In the genomic region with DNA sequence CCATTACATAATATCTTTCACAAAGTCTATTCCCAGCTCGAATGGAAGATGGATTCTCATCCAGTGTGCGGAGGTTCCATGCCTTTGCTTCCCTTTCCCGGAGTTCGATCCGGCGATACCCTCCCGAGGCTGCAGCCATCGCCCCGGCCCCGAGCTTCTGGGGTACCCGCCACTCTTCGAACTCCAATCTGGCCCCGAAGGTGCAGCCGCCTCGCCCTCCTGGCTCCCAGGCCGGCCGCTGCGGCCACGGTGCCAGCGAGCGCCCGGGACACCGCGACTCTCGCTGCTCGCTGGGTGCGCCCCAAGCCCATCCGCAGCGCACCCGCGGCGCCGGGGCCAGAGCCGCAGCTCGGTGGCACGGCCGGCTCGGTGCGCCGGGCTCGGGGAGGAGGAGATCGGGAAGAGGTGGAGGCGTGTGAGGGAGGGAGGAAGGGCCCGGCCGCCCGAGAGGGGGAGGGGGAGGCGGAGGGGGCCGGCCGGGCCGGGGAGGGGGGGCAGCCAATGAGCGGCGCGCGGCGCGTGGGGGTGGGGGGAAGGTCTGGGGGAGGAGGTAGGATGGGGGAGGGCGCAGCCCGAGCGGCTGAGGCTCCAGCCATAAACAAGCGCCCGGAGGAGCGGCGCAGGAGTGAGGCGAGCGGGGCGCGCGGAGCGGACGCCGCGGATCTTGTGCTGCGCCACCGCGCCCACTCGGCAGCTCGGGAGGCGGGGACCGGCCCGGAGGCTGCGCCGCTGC, we compare ENCODE assay signal across 8 cellular contexts. TPM values are rescaled to one million over a fixed set of nuclear protein-coding genes. Genes with fewer than 3 reads are reported as not detected.
DNase-seq lines count a peak whose midpoint lies in the region; ATAC-seq, FAIRE-seq and TF ChIP-seq lines count a peak whose summit lies in the region.

A gene with protein sequence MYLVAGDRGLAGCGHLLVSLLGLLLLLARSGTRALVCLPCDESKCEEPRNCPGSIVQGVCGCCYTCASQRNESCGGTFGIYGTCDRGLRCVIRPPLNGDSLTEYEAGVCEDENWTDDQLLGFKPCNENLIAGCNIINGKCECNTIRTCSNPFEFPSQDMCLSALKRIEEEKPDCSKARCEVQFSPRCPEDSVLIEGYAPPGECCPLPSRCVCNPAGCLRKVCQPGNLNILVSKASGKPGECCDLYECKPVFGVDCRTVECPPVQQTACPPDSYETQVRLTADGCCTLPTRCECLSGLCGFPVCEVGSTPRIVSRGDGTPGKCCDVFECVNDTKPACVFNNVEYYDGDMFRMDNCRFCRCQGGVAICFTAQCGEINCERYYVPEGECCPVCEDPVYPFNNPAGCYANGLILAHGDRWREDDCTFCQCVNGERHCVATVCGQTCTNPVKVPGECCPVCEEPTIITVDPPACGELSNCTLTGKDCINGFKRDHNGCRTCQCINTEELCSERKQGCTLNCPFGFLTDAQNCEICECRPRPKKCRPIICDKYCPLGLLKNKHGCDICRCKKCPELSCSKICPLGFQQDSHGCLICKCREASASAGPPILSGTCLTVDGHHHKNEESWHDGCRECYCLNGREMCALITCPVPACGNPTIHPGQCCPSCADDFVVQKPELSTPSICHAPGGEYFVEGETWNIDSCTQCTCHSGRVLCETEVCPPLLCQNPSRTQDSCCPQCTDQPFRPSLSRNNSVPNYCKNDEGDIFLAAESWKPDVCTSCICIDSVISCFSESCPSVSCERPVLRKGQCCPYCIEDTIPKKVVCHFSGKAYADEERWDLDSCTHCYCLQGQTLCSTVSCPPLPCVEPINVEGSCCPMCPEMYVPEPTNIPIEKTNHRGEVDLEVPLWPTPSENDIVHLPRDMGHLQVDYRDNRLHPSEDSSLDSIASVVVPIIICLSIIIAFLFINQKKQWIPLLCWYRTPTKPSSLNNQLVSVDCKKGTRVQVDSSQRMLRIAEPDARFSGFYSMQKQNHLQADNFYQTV (plus strand): TSS at position 622 of the 733 bp plus-strand sequence. CDS start 515 bp downstream, outside the sequence.

- peaks cover 0 to 6% of the 10 kb centered on the region in 2 donors for H3K36me3 Mint-ChIP-seq in CD4-positive, alpha-beta memory T cell
- no peaks in the 10 kb centered on the region for H3K36me3 Mint-ChIP-seq in astrocyte (ENCODE audit: low read depth, unreplicated experiment)
- H3K36me3 Mint-ChIP-seq in progenitor cell of endocrine pancreas (ENCODE audit: insufficient read depth) = no peaks in the 10 kb centered on the region

- H3K9ac ChIP-seq in astrocyte (ENCODE audit: low read length) = peak within 1 kb of the TSS; percentile 98

- H3K9me3 Mint-ChIP-seq in CD4-positive, alpha-beta memory T cell = peaks cover 0 to 2% (median 0%) of the 10 kb centered on the region in 8 donors
- H3K9me3 Mint-ChIP-seq in astrocyte (ENCODE audit: unreplicated experiment) (no peaks in the 10 kb centered on the region), progenitor cell of endocrine pancreas (ENCODE audit: low read depth) (no peaks in the 10 kb centered on the region)

- peak within 1 kb of the TSS; percentile 64 for H2AFZ ChIP-seq in astrocyte (ENCODE audit: low read depth, low read length)

- CTCF ChIA-PET in CD4-positive, alpha-beta memory T cell (lab: Charles Lee; ENCODE audit: partially characterized antibody) = interaction anchor here (1.1 to 1.2 kb wide), 3 partner anchors 9 to 115 kb away, joined by 3 to 4 read pairs (median 3); no protein-coding TSS in a partner anchor

- H3K4me3 Mint-ChIP-seq in CD4-positive, alpha-beta memory T cell = peak within 1 kb of the TSS; percentile 80 to 89 (median 85)
- H3K4me3 Mint-ChIP-seq in astrocyte (ENCODE audit: unreplicated experiment) = peak within 1 kb of the TSS; percentile 86
- peak within 1 kb of the TSS; percentile 88 for H3K4me3 Mint-ChIP-seq in progenitor cell of endocrine pancreas (ENCODE audit: low read depth)

- intact Hi-C loops in CD4-positive, alpha-beta memory T cell (cut with micrococcal nuclease) = loop anchor here (5.0 to 10.0 kb wide), 2 partner anchors 417 to 471 kb away; no protein-coding TSS in a partner anchor
- intact Hi-C loops in T-helper 1 cell treated with Interleukin-12 subunit alpha and Interleukin-12 subunit beta and Interleukin-4 antibody, amounts not matched to agents 30 ng/mL and 1 ng/mL, for 36 hours (cut with micrococcal nuclease) = loop anchor here (5.0 kb wide), 2 partner anchors 107 to 473 kb away; no protein-coding TSS in a partner anchor

- H3K27me3 ChIP-seq in CD4-positive, alpha-beta memory T cell (ENCODE audit: insufficient read depth, low read length) = peaks cover 5% of the 10 kb centered on the region
- H3K27me3 ChIP-seq in astrocyte (ENCODE audit: insufficient read depth, low read length) (no peaks in the 10 kb centered on the region), right atrium auricular region (no peaks in the 10 kb centered on the region)

- peak; percentile 28 to 50 (median 38) for DNase-seq in CD4-positive, alpha-beta memory T cell
- DNase-seq in astrocyte (ENCODE audit: low read depth) (peak; percentile 83), right atrium auricular region (ENCODE audit: low spot score) (peak; percentile 82), progenitor cell of endocrine pancreas (ENCODE audit: low spot score, unreplicated experiment) (peak; percentile 75), cortex of kidney (lab: John Stamatoyannopoulos, UW) (no peak)

- H4K20me1 ChIP-seq in astrocyte (ENCODE audit: insufficient read depth, low read length) = peaks cover 40% of the 10 kb centered on the region

- H3K9me3 ChIP-seq in CD4-positive, alpha-beta memory T cell (ENCODE audit: control insufficient read depth in 1 of 2, low read length in 2 of 2) = no peaks in the 10 kb centered on the region
- H3K9me3 ChIP-seq in astrocyte (ENCODE audit: insufficient read depth, low read depth, low read length) (no peaks in the 10 kb centered on the region), right atrium auricular region (no peaks in the 10 kb centered on the region)

- H3K27ac ChIP-seq in CD4-positive, alpha-beta memory T cell (ENCODE audit: low read depth, low read length) = no peak within 1 kb of the TSS
- H3K27ac ChIP-seq in astrocyte (ENCODE audit: low read depth, low read length) (peak within 1 kb of the TSS; percentile 95), right atrium auricular region (peak within 1 kb of the TSS; percentile 83 to 89)

- H3K79me2 ChIP-seq in astrocyte (ENCODE audit: insufficient read depth, low read length) = peaks cover 59% of the 10 kb centered on the region

- peak within 1 kb of the TSS in 1 of 2 donors; percentile 36 for H3K4me3 ChIP-seq in CD4-positive, alpha-beta memory T cell (ENCODE audit: low read length in 2 of 2)
- H3K4me3 ChIP-seq in astrocyte (ENCODE audit: insufficient read depth, low read depth, low read length) = peak within 1 kb of the TSS; percentile 98
- peak within 1 kb of the TSS; percentile 62 to 69 for H3K4me3 ChIP-seq in right atrium auricular region

- H3K36me3 ChIP-seq in CD4-positive, alpha-beta memory T cell (ENCODE audit: insufficient read depth, low read length) = no peaks in the 10 kb centered on the region
- H3K36me3 ChIP-seq in astrocyte (ENCODE audit: insufficient read depth, low read length) (no peaks in the 10 kb centered on the region), right atrium auricular region (no peaks in the 10 kb centered on the region)

- TF ChIP-seq CTCF in astrocyte (IDR thresholded peaks at IDR 0.05; ENCODE audit: insufficient read depth, low read depth, low read length) = no peak
- TF ChIP-seq CTCF in right atrium auricular region (IDR thresholded peaks at IDR 0.05) = peak in 1 of 2 donors; percentile 10
- TF ChIP-seq CTCF in progenitor cell of endocrine pancreas (IDR thresholded peaks at IDR 0.05; ENCODE audit: unreplicated experiment) = no peak

- ATAC-seq in GM19455 (IDR thresholded peaks at IDR 0.05; ENCODE audit: unreplicated experiment) (peak; percentile 41), HG03565 (IDR thresholded peaks at IDR 0.05; ENCODE audit: unreplicated experiment) (peak; percentile 26)

- peak within 1 kb of the TSS in 3 of 7 donors; percentile 1 to 25 (median 20) for H3K27ac Mint-ChIP-seq in CD4-positive, alpha-beta memory T cell
- H3K27ac Mint-ChIP-seq in astrocyte (ENCODE audit: unreplicated experiment) (peak within 1 kb of the TSS; percentile 70), progenitor cell of endocrine pancreas (peak within 1 kb of the TSS; percentile 26)

- FAIRE-seq in astrocyte (lab: Jason Lieb, UNC) = no peak

- peaks cover 24 to 46% (median 33%) of the 10 kb centered on the region in 4 donors for H3K4me1 Mint-ChIP-seq in CD4-positive, alpha-beta memory T cell
- H3K4me1 Mint-ChIP-seq in astrocyte (ENCODE audit: low read depth, unreplicated experiment) (peaks cover 28% of the 10 kb centered on the region), progenitor cell of endocrine pancreas (ENCODE audit: low read depth) (peaks cover 31% of the 10 kb centered on the region)

- H3K4me1 ChIP-seq in CD4-positive, alpha-beta memory T cell (ENCODE audit: insufficient read depth, low read length) = peaks cover 28% of the 10 kb centered on the region
- H3K4me1 ChIP-seq in astrocyte (ENCODE audit: insufficient read depth, low read length) = peaks cover 29% of the 10 kb centered on the region
- peaks cover 0 to 34% of the 10 kb centered on the region in 2 donors for H3K4me1 ChIP-seq in right atrium auricular region

- H3K4me2 ChIP-seq in astrocyte (ENCODE audit: low read length) = peak within 1 kb of the TSS; percentile 97

- POLR2A ChIA-PET in CD4-positive, alpha-beta memory T cell (lab: Charles Lee; ENCODE audit: partially characterized antibody) = interaction anchor here (1.1 kb wide), 1 partner anchor 59 kb away, joined by 3 read pairs; no protein-coding TSS in a partner anchor

- peaks cover 13 to 14% of the 10 kb centered on the region in 2 donors for H3K27me3 Mint-ChIP-seq in CD4-positive, alpha-beta memory T cell
- H3K27me3 Mint-ChIP-seq in astrocyte (ENCODE audit: low read depth, unreplicated experiment) (no peaks in the 10 kb centered on the region), progenitor cell of endocrine pancreas (peaks cover 18% of the 10 kb centered on the region)

RNA-seq across cellular contexts. Expression of the gene that starts here (rescaled TPM):
- total RNA-seq in CD4-positive, alpha-beta memory T cell = 10 to 100 TPM in 1 of 2 experiments, 1 to 10 TPM in 1; 6.8 to 12.0 TPM
- under 1 TPM in 1 of 2 donors, not detected in 1; 0.91 TPM for polyA plus RNA-seq in CD4-positive, alpha-beta memory T cell
- 8.6 and 11.4 TPM in 2 replicates for total RNA-seq in T-helper 1 cell treated with Interleukin-12 subunit alpha and Interleukin-12 subunit beta and Interleukin-4 antibody, amounts not matched to agents 30 ng/mL and 1 ng/mL, for 36 hours
- total RNA-seq in astrocyte (138 and 180 TPM in 2 replicates), right atrium auricular region (10 to 100 TPM; 49.1 to 71.3 TPM), progenitor cell of endocrine pancreas (25.8 and 33.8 TPM in 2 replicates)
